In genomic region chr17:74969501-74969900, GRCh38 we compare ENCODE assay signal across 10 cellular contexts. TPM values are rescaled to one million over a fixed set of nuclear protein-coding genes. Genes with fewer than 3 reads are reported as not detected.
DNase-seq lines count a peak whose midpoint lies in the region; TF ChIP-seq lines count a peak whose summit lies in the region.
"Not testable (repeated sequence)": the region's sequence is repeated elsewhere in the genome, so short reads cannot be mapped to it uniquely, and the experiment has no call there.
"Had no signal": no experiment of that assay in that cellular context is flagged by ENCODE, and none has a peak within 500 bp of the region (broad histone marks: within the 10 kb centered on the region; RNA-seq: fewer than 3 reads in every experiment).

No MANE protein-coding gene starts in this region.

- not testable (repeated sequence) for BruUV-seq in PC-9 (replicated peaks; lab: Mats Ljungman, UMichigan)

- not testable (repeated sequence) for H3K9me3 ChIP-seq in PC-9 (ENCODE audit: insufficient read depth, low read depth)

- not testable (repeated sequence) for H3K9me3 Mint-ChIP-seq in activated CD4-positive, alpha-beta T cell treated with anti-CD3 and anti-CD28 coated beads, Interleukin-2, amount 10 ng/mL, durations not matched to agents 7 days and 5 days; endothelial cell (ENCODE audit: unreplicated experiment); osteocyte (ENCODE audit: unreplicated experiment)

- not testable (repeated sequence) for H3F3A ChIP-seq in PC-9 (ENCODE audit: insufficient read depth, low read depth)

- H3K4me3 Mint-ChIP-seq in activated CD4-positive, alpha-beta T cell treated with anti-CD3 and anti-CD28 coated beads, Interleukin-2, amount 10 ng/mL, durations not matched to agents 7 days and 5 days; osteocyte (ENCODE audit: unreplicated experiment): not testable (repeated sequence)
- H3K4me3 Mint-ChIP-seq in endothelial cell (ENCODE audit: unreplicated experiment): peak overlapping the region; percentile 37

- intact Hi-C loops in PC-9 (cut with micrococcal nuclease; ENCODE audit: unreplicated experiment): loop anchor here (2.0 kb wide), 2 partner anchors 39 to 63 kb away; no protein-coding TSS in a partner anchor

- peaks cover 19% of the 10 kb centered on the region for H3K27me3 Mint-ChIP-seq in activated CD4-positive, alpha-beta T cell treated with anti-CD3 and anti-CD28 coated beads, Interleukin-2, amount 10 ng/mL, durations not matched to agents 7 days and 5 days
- peaks cover 16% of the 10 kb centered on the region for H3K27me3 Mint-ChIP-seq in endothelial cell (ENCODE audit: unreplicated experiment)
- H3K27me3 Mint-ChIP-seq in osteocyte (ENCODE audit: unreplicated experiment): not testable (repeated sequence)

- H3K27me3 ChIP-seq in PC-9 (ENCODE audit: insufficient read depth, low read depth): not testable (repeated sequence)

- not testable (repeated sequence) for H3K4me1 Mint-ChIP-seq in activated CD4-positive, alpha-beta T cell treated with anti-CD3 and anti-CD28 coated beads, Interleukin-2, amount 10 ng/mL, durations not matched to agents 7 days and 5 days
- peaks cover 36% of the 10 kb centered on the region for H3K4me1 Mint-ChIP-seq in endothelial cell (ENCODE audit: unreplicated experiment)
- peaks cover 10% of the 10 kb centered on the region for H3K4me1 Mint-ChIP-seq in osteocyte (ENCODE audit: unreplicated experiment)

- peak overlapping the region; percentile 77 for H3K4me2 ChIP-seq in PC-9

- peaks cover 43% of the 10 kb centered on the region for H3K4me1 ChIP-seq in PC-9 (replicated peaks; ENCODE audit: insufficient read depth)

- H3K79me2 ChIP-seq in PC-9 (ENCODE audit: low read depth): peaks cover 34% of the 10 kb centered on the region

- H3K4me3 ChIP-seq in PC-9: not testable (repeated sequence)

- H2AFZ ChIP-seq in PC-9: not testable (repeated sequence)

- H3K9me2 ChIP-seq in PC-9 (ENCODE audit: insufficient read depth): not testable (repeated sequence)

- H3K36me3 ChIP-seq in PC-9 (ENCODE audit: low read depth): not testable (repeated sequence)

- not testable (repeated sequence) for H4K20me1 ChIP-seq in PC-9 (ENCODE audit: insufficient read depth)

- not testable (repeated sequence) for H3K36me3 Mint-ChIP-seq in activated CD4-positive, alpha-beta T cell treated with anti-CD3 and anti-CD28 coated beads, Interleukin-2, amount 10 ng/mL, durations not matched to agents 7 days and 5 days (ENCODE audit: low read depth); endothelial cell (ENCODE audit: low read depth, unreplicated experiment); osteocyte (ENCODE audit: unreplicated experiment)

- CTCF ChIA-PET in PC-9 (lab: Charles Lee): interaction anchor here (0.6 kb wide), 1 partner anchor 346 kb away, joined by 5 read pairs; no protein-coding TSS in a partner anchor
- CTCF ChIA-PET in activated CD4-positive, alpha-beta T cell treated with anti-CD3 and anti-CD28 coated beads, Interleukin-2, amount 10 ng/mL, durations not matched to agents 7 days and 5 days (lab: Charles Lee): interaction anchor here (0.7 to 0.9 kb wide), 2 partner anchors 44 to 62 kb away, joined by 3 read pairs; no protein-coding TSS in a partner anchor

- TF ChIP-seq CTCF in 22Rv1 (IDR thresholded peaks at IDR 0.05); PC-9 (conservative IDR thresholded peaks at IDR 0.05); endothelial cell (IDR thresholded peaks at IDR 0.05; ENCODE audit: unreplicated experiment); osteocyte (IDR thresholded peaks at IDR 0.05): not testable (repeated sequence)

- DNase-seq in PC-9; activated CD4-positive, alpha-beta T cell treated with anti-CD3 and anti-CD28 coated beads, Interleukin-2, amount 10 ng/mL, durations not matched to agents 7 days and 5 days; endothelial cell (ENCODE audit: low spot score); osteocyte (ENCODE audit: extremely low spot score, unreplicated experiment): not testable (repeated sequence)

- peak overlapping the region; percentile 91 for H3K27ac ChIP-seq in 22Rv1
- not testable (repeated sequence) for H3K27ac ChIP-seq in PC-9

- H3K27ac Mint-ChIP-seq in activated CD4-positive, alpha-beta T cell treated with anti-CD3 and anti-CD28 coated beads, Interleukin-2, amount 10 ng/mL, durations not matched to agents 7 days and 5 days: peak overlapping the region; percentile 68
- not testable (repeated sequence) for H3K27ac Mint-ChIP-seq in endothelial cell (ENCODE audit: unreplicated experiment)
- peak overlapping the region; percentile 14 for H3K27ac Mint-ChIP-seq in osteocyte (ENCODE audit: unreplicated experiment)

- POLR2A ChIA-PET in PC-9 (lab: Charles Lee; ENCODE audit: unreplicated experiment): interaction anchor here (0.6 kb wide), 1 partner anchor 1200 kb away, joined by 16 read pairs; no protein-coding TSS in a partner anchor
- POLR2A ChIA-PET in activated CD4-positive, alpha-beta T cell treated with anti-CD3 and anti-CD28 coated beads, Interleukin-2, amount 10 ng/mL, durations not matched to agents 7 days and 5 days (lab: Charles Lee): not testable (repeated sequence)

RNA-seq across cellular contexts. Expression of gene HID1, which starts 3.1 kb away (rescaled TPM):
- total RNA-seq in PC-9 (2021): 32.1 and 49.7 TPM in 2 replicates
- under 1 TPM; 0.44 to 0.82 TPM for total RNA-seq in activated CD4-positive, alpha-beta T cell treated with anti-CD3 and anti-CD28 coated beads, Interleukin-2, amount 10 ng/mL, durations not matched to agents 7 days and 5 days
- 157 TPM for total RNA-seq in endothelial cell (ENCODE audit: unreplicated experiment)
- 10.1 and 11.9 TPM in 2 replicates for total RNA-seq in osteocyte

RNA-seq across cellular contexts. Expression of gene CDR2L, which starts 17.9 kb away (rescaled TPM):
- total RNA-seq in PC-9 (2021): 15.1 and 22.8 TPM in 2 replicates
- total RNA-seq in activated CD4-positive, alpha-beta T cell treated with anti-CD3 and anti-CD28 coated beads, Interleukin-2, amount 10 ng/mL, durations not matched to agents 7 days and 5 days: under 1 TPM; 0.31 to 0.40 TPM
- 33.2 TPM for total RNA-seq in endothelial cell (ENCODE audit: unreplicated experiment)
- total RNA-seq in osteocyte: 21.4 and 22.8 TPM in 2 replicates

RNA-seq across cellular contexts. Expression of gene OTOP3, which starts 33.8 kb away (rescaled TPM):
- total RNA-seq in PC-9 (2021) (not detected in 2 replicates), endothelial cell (ENCODE audit: unreplicated experiment) (not detected), osteocyte (not detected in 2 replicates)
- not detected for total RNA-seq in activated CD4-positive, alpha-beta T cell treated with anti-CD3 and anti-CD28 coated beads, Interleukin-2, amount 10 ng/mL, durations not matched to agents 7 days and 5 days
- total RNA-seq: A673; CD8-positive, alpha-beta T cell; G401; GM12878; H7 had no signal

RNA-seq across cellular contexts. Expression of gene MRPL58, which starts 43.0 kb away (rescaled TPM):
- 42.8 and 48.4 TPM in 2 replicates for total RNA-seq in PC-9 (2021)
- total RNA-seq in activated CD4-positive, alpha-beta T cell treated with anti-CD3 and anti-CD28 coated beads, Interleukin-2, amount 10 ng/mL, durations not matched to agents 7 days and 5 days: 10 to 100 TPM; 41.2 to 46.2 TPM
- total RNA-seq in endothelial cell (ENCODE audit: unreplicated experiment): 16.2 TPM
- total RNA-seq in osteocyte: 22.4 and 25.1 TPM in 2 replicates

RNA-seq across cellular contexts. Expression of gene OTOP2, which starts 45.4 kb away (rescaled TPM):
- not detected in 2 replicates for total RNA-seq in PC-9 (2021)
- not detected for total RNA-seq in activated CD4-positive, alpha-beta T cell treated with anti-CD3 and anti-CD28 coated beads, Interleukin-2, amount 10 ng/mL, durations not matched to agents 7 days and 5 days
- total RNA-seq in endothelial cell (ENCODE audit: unreplicated experiment): not detected
- not detected in 2 replicates for total RNA-seq in osteocyte
- total RNA-seq: A673; CD8-positive, alpha-beta T cell; G401; GM12878; H7 had no signal

Comparison
In these comparisons a context has a peak if more than half of its experiments do, and no peak if none do; other contexts are left out.
1. RNA of gene CDR2L, which starts 17.9 kb away (total RNA-seq): 33.2 TPM in endothelial cell (single experiment), 21.4 to 22.8 TPM in osteocyte and 15.1 to 22.8 TPM in PC-9; 0.31 to 0.40 TPM in activated CD4-positive, alpha-beta T cell treated with anti-CD3 and anti-CD28 coated beads, Interleukin-2, amount 10 ng/mL, durations not matched to agents 7 days and 5 days; every median in the first group is over 10 times any median in the second.